In the genomic region with DNA sequence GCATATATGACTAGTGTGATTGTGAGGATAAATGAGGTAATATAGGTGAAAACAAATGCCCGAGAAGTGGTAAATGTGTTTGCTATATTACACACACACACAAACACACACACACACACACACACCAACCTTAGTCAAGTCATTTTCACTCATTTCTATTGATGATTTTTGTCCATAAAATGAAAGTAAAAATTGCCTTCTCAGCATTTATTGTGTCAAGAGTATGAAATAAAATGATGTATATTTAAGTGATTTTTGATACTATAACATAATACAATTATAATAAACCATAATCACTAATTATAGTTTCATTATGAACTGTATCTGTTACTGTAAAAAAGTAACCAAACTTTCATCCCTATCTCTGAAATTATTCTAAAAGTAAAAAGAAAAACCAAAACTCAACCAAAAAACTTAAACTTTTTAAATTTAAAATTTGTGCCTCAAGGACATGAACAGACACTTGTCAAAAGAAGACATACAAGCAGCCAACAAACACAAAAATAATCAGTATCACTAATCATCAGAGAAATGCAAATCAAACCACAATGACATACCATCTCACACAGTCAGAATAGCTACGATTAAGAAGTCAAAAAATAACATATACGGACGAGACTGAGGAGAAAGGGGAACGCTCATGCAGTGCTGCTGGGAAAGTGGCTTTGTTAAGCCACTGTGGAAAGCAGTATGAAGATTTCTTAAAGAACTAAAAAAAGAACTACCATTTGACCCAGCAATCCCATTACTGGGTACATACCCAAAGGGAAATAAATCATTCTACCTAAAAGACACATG, we compare ENCODE assay signal across 24 cellular contexts.
DNase-seq lines count a peak whose midpoint lies in the region; ATAC-seq, FAIRE-seq and TF ChIP-seq lines count a peak whose summit lies in the region.
"Had no signal": no experiment of that assay in that cellular context is flagged by ENCODE, and none has a peak within 500 bp of the region (broad histone marks: within the 10 kb centered on the region; RNA-seq: fewer than 3 reads in every experiment).

No MANE protein-coding gene starts in this region.

- no peaks in the 10 kb centered on the region for H3K36me3 Mint-ChIP-seq in activated CD8-positive, alpha-beta memory T cell treated with anti-CD3 and anti-CD28 coated beads, Interleukin-2, amount 10 ng/mL, durations not matched to agents 7 days and 5 days
- H3K36me3 Mint-ChIP-seq: IgD-negative memory B cell had no signal

- TF ChIP-seq RAD21 in HepG2 (CRISPR knock-in tag; IDR thresholded peaks at IDR 0.05) (no peak), GM12878 (IDR thresholded peaks at IDR 0.05; ENCODE audit: insufficient read depth, low read depth, low read length) (no peak)

- TF ChIP-seq CTCF in HepG2 (CRISPR knock-in tag; IDR thresholded peaks at IDR 0.05) (no peak), right lobe of liver (IDR thresholded peaks at IDR 0.05) (no peak), GM12878 (IDR thresholded peaks at IDR 0.05 in 2 of 3, conservative IDR thresholded peaks at IDR 0.05 in 1 of 3; ENCODE audit: control insufficient read depth in 2 of 3, extremely low read depth in 1 of 3, insufficient read depth in 1 of 3, low read depth in 3 of 3, low read length in 3 of 3) (no peak), kidney (IDR thresholded peaks at IDR 0.05; ENCODE audit: borderline replicate concordance, extremely low read depth, insufficient read depth) (no peak), testis (IDR thresholded peaks at IDR 0.05) (no peak)

- no peak for DNase-seq in HepG2 (ENCODE audit: low spot score)
- DNase-seq in right lobe of liver = no peak
- no peak for DNase-seq in GM12878 (ENCODE audit: low read depth, low spot score)
- DNase-seq in kidney = no peak
- DNase-seq in activated CD8-positive, alpha-beta memory T cell treated with anti-CD3 and anti-CD28 coated beads, Interleukin-2, amount 10 ng/mL, durations not matched to agents 7 days and 5 days = no peak
- DNase-seq in testis = no peak
- no peak for DNase-seq in activated CD4-positive, CD25-positive, alpha-beta regulatory T cell treated with anti-CD3 and anti-CD28 coated beads, Interleukin-2, amount 50 U/mL, for 72 hours
- DNase-seq: GOT3, Karpas-422, NCI-H1092, NCI-H2029 treated with DMSO at 0.1 percent for 48 hours, NCI-H226, NCI-H524, NCI-H774, Peyer's patch, SJCRH30 had no signal

- no peak overlapping the region for H3K27ac ChIP-seq in HepG2 (ENCODE audit: extremely low read length, insufficient read depth, low read length)
- H3K27ac ChIP-seq in right lobe of liver = no peak overlapping the region
- no peak overlapping the region for H3K27ac ChIP-seq in GM12878 (ENCODE audit: control insufficient read depth, insufficient read depth)
- no peak overlapping the region for H3K27ac ChIP-seq in kidney (ENCODE audit: low read depth in 2 of 2, low read length in 2 of 2)
- no peak overlapping the region for H3K27ac ChIP-seq in testis
- H3K27ac ChIP-seq: 22Rv1, C4-2B, Peyer's patch, SJCRH30 had no signal

- no peaks in the 10 kb centered on the region for H3K36me3 ChIP-seq in HepG2 (replicated peaks in 1 of 2; ENCODE audit: control insufficient read depth in 1 of 2, insufficient read depth in 2 of 2, low read length in 2 of 2)
- H3K36me3 ChIP-seq in right lobe of liver = no peaks in the 10 kb centered on the region
- H3K36me3 ChIP-seq in GM12878 (ENCODE audit: control insufficient read depth in 2 of 2, insufficient read depth in 2 of 2, low read length in 1 of 2) = no peaks in the 10 kb centered on the region
- no peaks in the 10 kb centered on the region for H3K36me3 ChIP-seq in kidney (ENCODE audit: control insufficient read depth in 1 of 2, insufficient read depth in 2 of 2, low read length in 2 of 2)
- no peaks in the 10 kb centered on the region for H3K36me3 ChIP-seq in testis (ENCODE audit: low read depth, missing control alignments)
- H3K36me3 ChIP-seq: Peyer's patch, SJCRH30 had no signal

- no peak overlapping the region for H3K4me3 Mint-ChIP-seq in activated CD8-positive, alpha-beta memory T cell treated with anti-CD3 and anti-CD28 coated beads, Interleukin-2, amount 10 ng/mL, durations not matched to agents 7 days and 5 days
- H3K4me3 Mint-ChIP-seq: IgD-negative memory B cell had no signal

- H3K4me2 ChIP-seq in HepG2 (ENCODE audit: low read depth, low read length) = no peak overlapping the region
- H3K4me2 ChIP-seq in GM12878 (ENCODE audit: control insufficient read depth, insufficient read depth) = no peak overlapping the region

- H4K20me1 ChIP-seq in HepG2 (ENCODE audit: insufficient read depth, low read length) (no peaks in the 10 kb centered on the region), GM12878 (ENCODE audit: control insufficient read depth, insufficient read depth) (no peaks in the 10 kb centered on the region)

- FAIRE-seq in HepG2 (lab: Jason Lieb, UNC) (no peak), GM12878 (lab: Jason Lieb, UNC) (peak; percentile 31), kidney (lab: Jason Lieb, UNC) (peak; percentile 52)
- FAIRE-seq: G401.6, GM18507, HTR-8/SVneo had no signal

- WGBS in HepG2 (ENCODE audit: low lambda C conversion rate) = 8% methylated on average over 5 of the region's 5 CpGs
- WGBS in right lobe of liver (ENCODE audit: insufficient coverage, low coverage, low lambda C conversion rate, missing lambda C conversion rate) = 51% methylated on average over 5 of the region's 5 CpGs
- WGBS in GM12878 (ENCODE audit: insufficient coverage, insufficient replicate concordance, low lambda C conversion rate, missing lambda C conversion rate) = 8% methylated on average over 5 of the region's 5 CpGs
- 90 to 91% methylated on average over 5 of the region's 5 CpGs for WGBS in testis, 2 donors

- H3K4me3 ChIP-seq in HepG2 (replicated peaks in 1 of 3; ENCODE audit: insufficient read depth in 1 of 3, low read depth in 2 of 3, low read length in 3 of 3) (no peak overlapping the region), right lobe of liver (no peak overlapping the region), GM12878 (no peak overlapping the region), kidney (ENCODE audit: low read length in 2 of 2) (no peak overlapping the region), testis (no peak overlapping the region)
- H3K4me3 ChIP-seq: Peyer's patch, SJCRH30 had no signal

- H3K4me1 Mint-ChIP-seq in activated CD8-positive, alpha-beta memory T cell treated with anti-CD3 and anti-CD28 coated beads, Interleukin-2, amount 10 ng/mL, durations not matched to agents 7 days and 5 days = no peaks in the 10 kb centered on the region
- H3K4me1 Mint-ChIP-seq: IgD-negative memory B cell had no signal

- TF ChIP-seq POLR2A in HepG2 (IDR thresholded peaks at IDR 0.05; ENCODE audit: insufficient read depth in 1 of 2, low read depth in 2 of 2, low read length in 2 of 2) (no peak), right lobe of liver (IDR thresholded peaks at IDR 0.05) (no peak), GM12878 (IDR thresholded peaks at IDR 0.05; ENCODE audit: low read depth, low read length) (no peak), testis (IDR thresholded peaks at IDR 0.05) (no peak)

- RAD21 ChIA-PET in GM12878 (lab: Charles Lee; ENCODE audit: unreplicated experiment) = no interaction called here

- SMC1A ChIA-PET in GM12878 (lab: Charles Lee; ENCODE audit: uncharacterized antibody, unreplicated experiment) = no interaction called here

- H3K27ac Mint-ChIP-seq in activated CD8-positive, alpha-beta memory T cell treated with anti-CD3 and anti-CD28 coated beads, Interleukin-2, amount 10 ng/mL, durations not matched to agents 7 days and 5 days = no peak overlapping the region
- H3K27ac Mint-ChIP-seq: IgD-negative memory B cell had no signal

- in situ Hi-C loops in HepG2 (cut with HindIII; ENCODE audit: extremely low pct_ligation_motif_present, low pct_unique_long_range_greater_than_20kb) (no loop called here), GM12878 (cut with MboI) (no loop called here)

- TF ChIP-seq EP300 in HepG2 (IDR thresholded peaks at IDR 0.05; ENCODE audit: low read depth in 2 of 2, low read length in 2 of 2) (no peak), HepG2 (CRISPR knock-in tag; IDR thresholded peaks at IDR 0.05; ENCODE audit: borderline replicate concordance) (no peak), GM12878 (IDR thresholded peaks at IDR 0.05; ENCODE audit: borderline replicate concordance in 1 of 2, control insufficient read depth in 1 of 2, low read depth in 2 of 2, low read length in 2 of 2) (no peak)

- ATAC-seq in HepG2 (no peak), right lobe of liver (no peak), GM12878 (no peak), GM18909 (IDR thresholded peaks at IDR 0.05; ENCODE audit: poor library complexity, unreplicated experiment) (no peak)
- no peak for ATAC-seq in activated CD8-positive, alpha-beta memory T cell treated with anti-CD3 and anti-CD28 coated beads, Interleukin-2, amount 10 ng/mL, durations not matched to agents 7 days and 5 days
- ATAC-seq: HCT116 had no signal

- H3K9me3 Mint-ChIP-seq in activated CD8-positive, alpha-beta memory T cell treated with anti-CD3 and anti-CD28 coated beads, Interleukin-2, amount 10 ng/mL, durations not matched to agents 7 days and 5 days (ENCODE audit: low read depth) = no peaks in the 10 kb centered on the region
- H3K9me3 Mint-ChIP-seq: IgD-negative memory B cell had no signal

- H3K4me1 ChIP-seq in HepG2 (ENCODE audit: insufficient read depth, low read length) (no peaks in the 10 kb centered on the region), right lobe of liver (no peaks in the 10 kb centered on the region), GM12878 (ENCODE audit: control insufficient read depth, insufficient read depth, low read length) (no peaks in the 10 kb centered on the region), kidney (ENCODE audit: control insufficient read depth in 1 of 2, insufficient read depth in 1 of 2, low read depth in 1 of 2, low read length in 2 of 2) (no peaks in the 10 kb centered on the region), testis (no peaks in the 10 kb centered on the region)
- H3K4me1 ChIP-seq: Peyer's patch, SJCRH30 had no signal

- POLR2A ChIA-PET in HepG2 (lab: Yijun Ruan, JAX) (no interaction called here), GM12878 (lab: Charles Lee) (no interaction called here)

- H3K79me2 ChIP-seq in HepG2 (ENCODE audit: insufficient read depth, low read length) (no peaks in the 10 kb centered on the region), GM12878 (ENCODE audit: control insufficient read depth, insufficient read depth, low read length) (no peaks in the 10 kb centered on the region)

- intact Hi-C loops in HepG2 (cut with micrococcal nuclease; ENCODE audit: unreplicated experiment) (no loop called here), right lobe of liver (cut with DNase I) (no loop called here), GM12878 (cut with micrococcal nuclease; ENCODE audit: unreplicated experiment) (no loop called here), kidney (cut with DNase I) (no loop called here), testis (cut with DNase I; ENCODE audit: low total_unique reads) (no loop called here)

- H3K27me3 Mint-ChIP-seq in activated CD8-positive, alpha-beta memory T cell treated with anti-CD3 and anti-CD28 coated beads, Interleukin-2, amount 10 ng/mL, durations not matched to agents 7 days and 5 days = no peaks in the 10 kb centered on the region
- H3K27me3 Mint-ChIP-seq: IgD-negative memory B cell had no signal

- no peak overlapping the region for H3K9ac ChIP-seq in HepG2 (ENCODE audit: insufficient read depth, low read depth, low read length)
- H3K9ac ChIP-seq in GM12878 (ENCODE audit: control insufficient read depth, insufficient read depth, low read length) = no peak overlapping the region
- H3K9ac ChIP-seq in kidney (ENCODE audit: low read length in 2 of 2) = no peak overlapping the region

- H2AFZ ChIP-seq in HepG2 (ENCODE audit: low read length) (no peak overlapping the region), GM12878 (ENCODE audit: control insufficient read depth, low read depth, low read length) (no peak overlapping the region)

- no peaks in the 10 kb centered on the region for H3K9me3 ChIP-seq in HepG2 (ENCODE audit: low read length)
- H3K9me3 ChIP-seq in right lobe of liver = no peaks in the 10 kb centered on the region
- no peaks in the 10 kb centered on the region for H3K9me3 ChIP-seq in GM12878 (replicated peaks; ENCODE audit: control insufficient read depth, insufficient read depth, low read length)
- no peaks in the 10 kb centered on the region for H3K9me3 ChIP-seq in kidney (ENCODE audit: control insufficient read depth in 1 of 2, low read length in 2 of 2)
- no peaks in the 10 kb centered on the region for H3K9me3 ChIP-seq in testis
- H3K9me3 ChIP-seq: Peyer's patch, SJCRH30 had no signal

- BruUV-seq in HepG2 (replicated peaks; lab: Mats Ljungman, UMichigan) (no TSS peak), GM12878 (replicated peaks; lab: Mats Ljungman, UMichigan) (no TSS peak)

- CTCF ChIA-PET in HepG2 (lab: Yijun Ruan, JAX; ENCODE audit: low intra/inter-chr PET ratio, low total read pairs) (no interaction called here), GM12878 (lab: Yijun Ruan, JAX) (no interaction called here)
- CTCF ChIA-PET in activated CD8-positive, alpha-beta memory T cell treated with anti-CD3 and anti-CD28 coated beads, Interleukin-2, amount 10 ng/mL, durations not matched to agents 7 days and 5 days (lab: Charles Lee) = no interaction called here

- H3K27me3 ChIP-seq in HepG2 (ENCODE audit: control insufficient read depth in 1 of 2, insufficient read depth in 2 of 2, low read length in 2 of 2) = no peaks in the 10 kb centered on the region
- no peaks in the 10 kb centered on the region for H3K27me3 ChIP-seq in right lobe of liver
- H3K27me3 ChIP-seq in GM12878 (replicated peaks in 1 of 2; ENCODE audit: control insufficient read depth in 2 of 2, insufficient read depth in 2 of 2, low read length in 1 of 2) = no peaks in the 10 kb centered on the region
- H3K27me3 ChIP-seq in testis = no peaks in the 10 kb centered on the region
- H3K27me3 ChIP-seq: Peyer's patch, SJCRH30 had no signal
